ENCODE assay signal across 18 cellular contexts in the genomic region with DNA sequence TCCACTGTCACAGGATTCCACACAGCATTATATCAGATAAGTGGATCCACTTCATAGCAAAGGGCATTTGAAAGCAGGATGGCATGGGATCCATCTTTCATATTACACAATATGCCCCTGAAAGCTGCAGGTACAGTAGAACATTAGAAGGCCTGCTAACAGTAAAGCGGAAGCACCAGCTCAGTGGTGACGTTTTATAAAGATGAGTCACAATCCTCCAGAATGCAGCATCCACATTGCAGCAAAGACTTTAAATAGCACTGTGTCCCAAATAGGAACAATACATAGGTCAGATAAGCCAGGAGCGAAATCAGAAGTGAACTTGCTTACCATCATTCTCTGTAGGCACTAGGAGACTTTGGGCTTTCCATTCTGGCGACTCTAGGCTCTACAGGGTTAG.
DNase-seq lines count a peak whose midpoint lies in the region; ATAC-seq lines count a peak whose summit lies in the region.
"Had no signal": no experiment of that assay in that cellular context is flagged by ENCODE, and none has a peak within 500 bp of the region (broad histone marks: within the 10 kb centered on the region; RNA-seq: fewer than 3 reads in every experiment).

No MANE protein-coding gene starts in this region.

- DNase-seq in A172 (ENCODE audit: low spot score): peak; percentile 81
- DNase-seq in HT1080 (ENCODE audit: low read depth): peak; percentile 59
- peak; percentile 65 for DNase-seq in RPMI7951 (ENCODE audit: low read depth)
- peak; percentile 9 for DNase-seq in iris pigment epithelial cell (ENCODE audit: low read depth)
- no peak for DNase-seq in Ammon's horn (ENCODE audit: low spot score)
- no peak for DNase-seq in T-cell
- DNase-seq: 8988T; CD8-positive, alpha-beta memory T cell; DND-41; H7; MV-4-11; NCI-H1417; NCI-H187 treated with DMSO at 0.1 percent for 48 hours; NCI-H345; NCI-H69; NK-92 treated with Interleukin-12 subunit alpha and Interleukin-12 subunit beta, amount 100 ng/mL, for 24 hours had no signal

- no peak overlapping the region for H3K4me3 Mint-ChIP-seq in T-cell
- H3K4me3 Mint-ChIP-seq: CD8-positive, alpha-beta memory T cell had no signal

- peaks cover 15 to 22% (median 16%) of the 10 kb centered on the region in 3 donors for H3K9me3 Mint-ChIP-seq in T-cell

- H3K36me3 Mint-ChIP-seq in T-cell: no peaks in the 10 kb centered on the region

- no peak overlapping the region for H3K27ac Mint-ChIP-seq in T-cell
- H3K27ac Mint-ChIP-seq: CD8-positive, alpha-beta memory T cell had no signal

- POLR2A ChIA-PET in T-cell (lab: Charles Lee): no interaction called here

- ATAC-seq in GM18909 (IDR thresholded peaks at IDR 0.05; ENCODE audit: poor library complexity, unreplicated experiment) (no peak), T-cell (replicated peaks in 1 of 4) (no peak), GM19023 (IDR thresholded peaks at IDR 0.05; ENCODE audit: unreplicated experiment) (no peak)

- H3K4me1 Mint-ChIP-seq in T-cell: no peaks in the 10 kb centered on the region
- H3K4me1 Mint-ChIP-seq: CD8-positive, alpha-beta memory T cell had no signal

- no peaks in the 10 kb centered on the region for H3K27me3 Mint-ChIP-seq in T-cell
- H3K27me3 Mint-ChIP-seq: CD8-positive, alpha-beta memory T cell had no signal

- CTCF ChIA-PET in T-cell (lab: Charles Lee): no interaction called here

Comparison
In these comparisons a context has a peak if more than half of its experiments do, and no peak if none do; other contexts are left out.
1. DNase-seq: peak in A172 (single experiment), HT1080 (single experiment), RPMI7951 (single experiment) and iris pigment epithelial cell (single experiment); none in Ammon's horn (single experiment) and T-cell (0 of 34).